8 cellular contexts compared by ENCODE assay signal in the genomic region with DNA sequence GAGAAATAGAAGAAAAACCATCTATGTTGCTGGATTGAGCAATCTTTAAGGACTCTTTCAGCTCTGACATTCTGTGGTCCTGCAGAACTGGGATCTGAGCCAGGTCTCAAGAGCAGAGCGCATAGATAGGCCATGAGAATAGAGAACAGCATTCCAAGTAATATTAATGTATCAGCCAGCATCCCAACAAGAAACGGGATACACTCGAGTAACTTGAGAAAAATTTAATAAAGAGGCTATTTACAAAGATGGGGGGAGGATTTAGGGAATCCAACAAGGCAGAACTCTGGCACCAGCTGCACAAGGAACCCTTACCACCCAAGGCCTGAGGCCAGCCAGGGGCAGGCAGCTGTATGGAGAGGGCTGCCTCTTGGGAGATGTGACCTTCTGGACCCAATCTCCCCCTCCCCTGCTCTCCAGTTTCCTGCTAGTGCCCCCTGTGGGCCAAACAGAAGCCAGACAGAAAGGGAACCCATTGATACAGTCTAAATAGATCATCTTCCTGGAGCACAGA. TPM values are rescaled to one million over a fixed set of nuclear protein-coding genes. Genes with fewer than 3 reads are reported as not detected.
DNase-seq lines count a peak whose midpoint lies in the region; ATAC-seq and TF ChIP-seq lines count a peak whose summit lies in the region.

No MANE protein-coding gene starts in this region.

- ATAC-seq in SK-N-SH treated with all-trans-retinoic acid at 6 μM for 48 hours (peak; percentile 93), right cardiac atrium (peak; percentile 92), GM19463 (IDR thresholded peaks at IDR 0.05; ENCODE audit: unreplicated experiment) (no peak), GM21360 (IDR thresholded peaks at IDR 0.05; ENCODE audit: unreplicated experiment) (no peak), HG02759 (IDR thresholded peaks at IDR 0.05; ENCODE audit: unreplicated experiment) (no peak)

- TF ChIP-seq CTCF in AG04449 (IDR thresholded peaks at IDR 0.05; ENCODE audit: insufficient read depth, low read length, missing control alignments) (peak; percentile 19), GM20000 (IDR thresholded peaks at IDR 0.05; ENCODE audit: extremely low read depth, missing control alignments) (peak; percentile 30)

- POLR2A ChIA-PET in AG04449 (lab: Yijun Ruan, JAX), result no interaction called here

- intact Hi-C loops in right cardiac atrium (cut with DNase I), result loop anchor here in 2 of 4 donors (5.0 kb wide), 2 partner anchors 47 to 97 kb away; no protein-coding TSS in a partner anchor

- CTCF ChIA-PET in AG04449 (lab: Yijun Ruan, JAX), result interaction anchor here (1.2 to 15.1 kb wide), 2 partner anchors 11 to 16 kb away, joined by 6 to 150 read pairs; no protein-coding TSS in a partner anchor

- no peaks in the 10 kb centered on the region for H3K9me3 ChIP-seq in right cardiac atrium (ENCODE audit: control insufficient read depth, low read length)

- H3K4me3 ChIP-seq in AG04449 (ENCODE audit: low read depth, low read length) (no peak overlapping the region), right cardiac atrium (ENCODE audit: low read length) (no peak overlapping the region)

- no peaks in the 10 kb centered on the region for H3K27me3 ChIP-seq in right cardiac atrium (ENCODE audit: control insufficient read depth, insufficient read depth)

- 28% methylated on average over 3 of the region's 3 CpGs for WGBS in right cardiac atrium

- peak overlapping the region; percentile 84 for H3K27ac ChIP-seq in right cardiac atrium (ENCODE audit: low read length)

- DNase-seq in AG04449 (ENCODE audit: low read depth, low spot score) (peak; percentile 88), GM20000 (ENCODE audit: low spot score) (no peak), right cardiac atrium (peak; percentile 75 to 85 (median 75)), D341Med (ENCODE audit: low spot score) (no peak)

- H3K4me1 ChIP-seq in right cardiac atrium (ENCODE audit: control insufficient read depth, insufficient read depth, low read length), result peaks cover 15% of the 10 kb centered on the region

TF ChIP-seq in SK-N-SH treated with all-trans-retinoic acid at 6 μM for 48 hours, 23 proteins besides CTCF, POLR2A, EP300 and RAD21:
- TF ChIP-seq ZNF8 (CRISPR knock-in tag; IDR thresholded peaks at IDR 0.05), result no peak
- TF ChIP-seq TOX (CRISPR knock-in tag; IDR thresholded peaks at IDR 0.05; ENCODE audit: borderline replicate concordance), result no peak
- no peak for TF ChIP-seq ESRRG (CRISPR knock-in tag; IDR thresholded peaks at IDR 0.05)
- TF ChIP-seq, protein P1, sequence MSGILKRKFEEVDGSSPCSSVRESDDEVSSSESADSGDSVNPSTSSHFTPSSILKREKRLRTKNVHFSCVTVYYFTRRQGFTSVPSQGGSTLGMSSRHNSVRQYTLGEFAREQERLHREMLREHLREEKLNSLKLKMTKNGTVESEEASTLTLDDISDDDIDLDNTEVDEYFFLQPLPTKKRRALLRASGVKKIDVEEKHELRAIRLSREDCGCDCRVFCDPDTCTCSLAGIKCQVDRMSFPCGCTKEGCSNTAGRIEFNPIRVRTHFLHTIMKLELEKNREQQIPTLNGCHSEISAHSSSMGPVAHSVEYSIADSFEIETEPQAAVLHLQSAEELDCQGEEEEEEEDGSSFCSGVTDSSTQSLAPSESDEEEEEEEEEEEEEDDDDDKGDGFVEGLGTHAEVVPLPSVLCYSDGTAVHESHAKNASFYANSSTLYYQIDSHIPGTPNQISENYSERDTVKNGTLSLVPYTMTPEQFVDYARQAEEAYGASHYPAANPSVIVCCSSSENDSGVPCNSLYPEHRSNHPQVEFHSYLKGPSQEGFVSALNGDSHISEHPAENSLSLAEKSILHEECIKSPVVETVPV (CRISPR knock-in tag; IDR thresholded peaks at IDR 0.05), result no peak
- no peak for TF ChIP-seq GLIS3 (CRISPR knock-in tag; IDR thresholded peaks at IDR 0.05)
- 0 out of 2 replicates have a peak, but pooled peaks have one; percentile 20 for TF ChIP-seq ZFP3 (CRISPR knock-in tag; IDR thresholded peaks at IDR 0.05)
- TF ChIP-seq TCF4 (CRISPR knock-in tag; IDR thresholded peaks at IDR 0.05; ENCODE audit: borderline replicate concordance), result no peak
- TF ChIP-seq CSDC2 (CRISPR knock-in tag; IDR thresholded peaks at IDR 0.05), result peak; percentile 45; the same call in 1 of the 2 replicates
- no peak for TF ChIP-seq POU6F1 (CRISPR knock-in tag; IDR thresholded peaks at IDR 0.05; ENCODE audit: borderline replicate concordance, low read depth)
- TF ChIP-seq RARB (CRISPR knock-in tag; IDR thresholded peaks at IDR 0.05), result no peak
- TF ChIP-seq, protein P2, sequence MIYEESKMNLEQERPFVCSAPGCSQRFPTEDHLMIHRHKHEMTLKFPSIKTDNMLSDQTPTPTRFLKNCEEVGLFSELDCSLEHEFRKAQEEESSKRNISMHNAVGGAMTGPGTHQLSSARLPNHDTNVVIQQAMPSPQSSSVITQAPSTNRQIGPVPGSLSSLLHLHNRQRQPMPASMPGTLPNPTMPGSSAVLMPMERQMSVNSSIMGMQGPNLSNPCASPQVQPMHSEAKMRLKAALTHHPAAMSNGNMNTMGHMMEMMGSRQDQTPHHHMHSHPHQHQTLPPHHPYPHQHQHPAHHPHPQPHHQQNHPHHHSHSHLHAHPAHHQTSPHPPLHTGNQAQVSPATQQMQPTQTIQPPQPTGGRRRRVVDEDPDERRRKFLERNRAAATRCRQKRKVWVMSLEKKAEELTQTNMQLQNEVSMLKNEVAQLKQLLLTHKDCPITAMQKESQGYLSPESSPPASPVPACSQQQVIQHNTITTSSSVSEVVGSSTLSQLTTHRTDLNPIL (CRISPR knock-in tag; IDR thresholded peaks at IDR 0.05; ENCODE audit: low read depth), result no peak
- TF ChIP-seq ISL1 (CRISPR knock-in tag; IDR thresholded peaks at IDR 0.05), result peak; percentile 65

RNA-seq across cellular contexts. Expression of gene TMOD2, which starts 8.2 kb away (rescaled TPM):
- total RNA-seq in right cardiac atrium, result 10 to 100 TPM in 3 of 4 donors, 1 to 10 TPM in 1; 9.4 to 17.8 (median 14.0) TPM
- 3.6 TPM for polyA plus RNA-seq in right cardiac atrium

RNA-seq across cellular contexts. Expression of gene LYSMD2, which starts 22.2 kb away (rescaled TPM):
- 1 to 10 TPM; 6.5 to 7.6 (median 6.7) TPM for total RNA-seq in right cardiac atrium
- polyA plus RNA-seq in right cardiac atrium, result 7.8 TPM

Comparison
In these comparisons a context has a peak if more than half of its experiments do, and no peak if none do; other contexts are left out.
1. DNase-seq: peak in AG04449 (single experiment) and right cardiac atrium (3 of 3); none in GM20000 (single experiment) and D341Med (single experiment).
2. ATAC-seq: peak in SK-N-SH treated with all-trans-retinoic acid at 6 μM for 48 hours (single experiment) and right cardiac atrium (2 of 2); none in GM19463 (single experiment), GM21360 (single experiment) and HG02759 (single experiment).